ENCODE assay signal across 26 cellular contexts in the genomic region with DNA sequence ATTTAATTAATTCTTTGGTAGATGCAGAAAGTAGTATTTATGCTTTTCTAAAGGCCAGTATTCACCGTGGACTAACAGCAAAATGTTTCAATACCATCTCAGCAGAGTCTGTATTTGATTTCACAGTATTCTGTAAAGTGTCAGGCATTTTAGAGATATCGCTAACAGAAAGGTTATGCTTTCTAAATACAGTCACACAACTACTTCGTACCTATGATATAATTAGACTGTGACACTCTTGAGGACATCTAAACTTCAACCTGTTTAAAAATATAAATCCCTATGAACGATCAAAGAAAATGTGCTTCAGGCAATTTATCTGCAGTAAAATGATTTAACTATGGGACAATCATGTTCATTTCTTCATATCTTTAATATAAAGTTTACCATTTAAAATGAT. TPM values are rescaled to one million over a fixed set of nuclear protein-coding genes. Genes with fewer than 3 reads are reported as not detected.
DNase-seq lines count a peak whose midpoint lies in the region; ATAC-seq and TF ChIP-seq lines count a peak whose summit lies in the region.
"Had no signal": no experiment of that assay in that cellular context is flagged by ENCODE, and none has a peak within 500 bp of the region (broad histone marks: within the 10 kb centered on the region; RNA-seq: fewer than 3 reads in every experiment).

No MANE protein-coding gene starts in this region.

- no peaks in the 10 kb centered on the region for H3K9me3 ChIP-seq in heart left ventricle
- H3K9me3 ChIP-seq in endodermal cell (ENCODE audit: control insufficient read depth, low read length) = no peaks in the 10 kb centered on the region
- H3K9me3 ChIP-seq in tibial artery = no peaks in the 10 kb centered on the region
- H3K9me3 ChIP-seq in hepatocyte (ENCODE audit: low read depth) = no peaks in the 10 kb centered on the region

- H3K27me3 Mint-ChIP-seq in activated CD4-positive, alpha-beta T cell treated with anti-CD3 and anti-CD28 coated beads, Interleukin-2, amount 10 ng/mL, durations not matched to agents 24 days and 14 days = no peaks in the 10 kb centered on the region
- H3K27me3 Mint-ChIP-seq in endodermal cell (ENCODE audit: insufficient read depth) = no peaks in the 10 kb centered on the region
- H3K27me3 Mint-ChIP-seq: B cell; CD8-positive, alpha-beta memory T cell; IgD-negative memory B cell had no signal

- no peaks in the 10 kb centered on the region for H3K9me2 ChIP-seq in hepatocyte (replicated peaks; ENCODE audit: insufficient read depth)

- H3K4me1 ChIP-seq in heart left ventricle = peaks cover 0 to 55% (median 5%) of the 10 kb centered on the region in 12 donors
- H3K4me1 ChIP-seq in endodermal cell (ENCODE audit: control insufficient read depth, insufficient read depth, low read length) = peaks cover 9% of the 10 kb centered on the region
- H3K4me1 ChIP-seq in tibial artery = peaks cover 0 to 72% (median 16%) of the 10 kb centered on the region in 4 donors
- H3K4me1 ChIP-seq in hepatocyte (ENCODE audit: insufficient read depth) = no peaks in the 10 kb centered on the region

- H3K27ac ChIP-seq in heart left ventricle (peak overlapping the region in 4 of 12 donors; percentile 2 to 65 (median 13)), endodermal cell (ENCODE audit: low read depth, low read length) (no peak overlapping the region), tibial artery (peak overlapping the region; percentile 71 to 76), hepatocyte (no peak overlapping the region)
- H3K27ac ChIP-seq: 22Rv1, KMS-11 had no signal

- peak overlapping the region; percentile 31 for H3K27ac Mint-ChIP-seq in activated CD4-positive, alpha-beta T cell treated with anti-CD3 and anti-CD28 coated beads, Interleukin-2, amount 10 ng/mL, durations not matched to agents 24 days and 14 days
- no peak overlapping the region for H3K27ac Mint-ChIP-seq in endodermal cell
- H3K27ac Mint-ChIP-seq: B cell, IgD-negative memory B cell had no signal

- H3K4me3 Mint-ChIP-seq in activated CD4-positive, alpha-beta T cell treated with anti-CD3 and anti-CD28 coated beads, Interleukin-2, amount 10 ng/mL, durations not matched to agents 24 days and 14 days = no peak overlapping the region
- no peak overlapping the region for H3K4me3 Mint-ChIP-seq in endodermal cell
- H3K4me3 Mint-ChIP-seq: B cell; CD8-positive, alpha-beta memory T cell; IgD-negative memory B cell had no signal

- H3K4me3 ChIP-seq in heart left ventricle (no peak overlapping the region), endodermal cell (ENCODE audit: low read length) (peak overlapping the region; percentile 6), tibial artery (no peak overlapping the region), hepatocyte (no peak overlapping the region)
- H3K4me3 ChIP-seq: GM12878 had no signal

- intact Hi-C loops in activated CD4-positive, alpha-beta T cell treated with anti-CD3 and anti-CD28 coated beads, Interleukin-2, amount 10 ng/mL, durations not matched to agents 24 days and 14 days (cut with micrococcal nuclease) = no loop called here
- intact Hi-C loops in heart left ventricle (cut with DNase I) = loop anchor here in 1 of 10 donors (5.0 kb wide), 1 partner anchor 39 kb away; no protein-coding TSS in a partner anchor
- intact Hi-C loops in Right ventricle myocardium inferior (cut with DNase I) = no loop called here
- intact Hi-C loops in tibial artery (cut with DNase I; ENCODE audit: low total_unique reads) = no loop called here

- no peaks in the 10 kb centered on the region for H3K27me3 ChIP-seq in heart left ventricle
- H3K27me3 ChIP-seq in endodermal cell (ENCODE audit: control insufficient read depth, insufficient read depth, low read length, poor library complexity, severe bottlenecking) = no peaks in the 10 kb centered on the region
- H3K27me3 ChIP-seq in tibial artery = no peaks in the 10 kb centered on the region
- no peaks in the 10 kb centered on the region for H3K27me3 ChIP-seq in hepatocyte

- H3K4me2 ChIP-seq in hepatocyte = no peak overlapping the region
- H3K4me2 ChIP-seq: KMS-11 had no signal

- TF ChIP-seq CTCF in heart left ventricle (IDR thresholded peaks at IDR 0.05) (no peak), endodermal cell (conservative IDR thresholded peaks at IDR 0.05) (no peak), tibial artery (IDR thresholded peaks at IDR 0.05) (no peak), hepatocyte (IDR thresholded peaks at IDR 0.05; ENCODE audit: poor library complexity) (no peak)

- 59 to 77% (median 65%) methylated on average over 4 of the region's 4 CpGs for WGBS in heart left ventricle, 4 donors
- WGBS in endodermal cell (ENCODE audit: insufficient coverage in 1 of 2, insufficient read length in 1 of 2), 2 experiments = 97 to 100% methylated on average over 2 to 4 of the region's 4 CpGs
- WGBS in hepatocyte (ENCODE audit: low lambda C conversion rate, missing lambda C conversion rate) = 89% methylated on average over 4 of the region's 4 CpGs

- peak; percentile 42 to 80 (median 63) for ATAC-seq in heart left ventricle
- no peak for ATAC-seq in Right ventricle myocardium inferior
- ATAC-seq: GM12878 had no signal

- DNase-seq in activated CD4-positive, alpha-beta T cell treated with anti-CD3 and anti-CD28 coated beads, Interleukin-2, amount 10 ng/mL, durations not matched to agents 24 days and 14 days = no peak
- DNase-seq in activated CD4-positive, alpha-beta T cell treated with anti-CD3 and anti-CD28 coated beads, Interleukin-2, amount 50 U/mL, for 48 hours = no peak
- DNase-seq in heart left ventricle (no peak), Right ventricle myocardium inferior (ENCODE audit: missing footprints) (no peak), endodermal cell (no peak), tibial artery (no peak), hepatocyte (ENCODE audit: low spot score) (no peak)
- no peak for DNase-seq in NK-92 treated with Interleukin-12 subunit alpha and Interleukin-12 subunit beta, amount 100 ng/mL, for 24 hours (lab: John Stamatoyannopoulos, UW)
- DNase-seq: CD8-positive, alpha-beta memory T cell; DMS 273 treated with DMSO at 0.1 percent for 48 hours; DMS79; EL; GDM1; MM.1S; NCI-H1694; NCI-H2029 treated with DMSO at 0.1 percent for 48 hours; NCI-H446 treated with DMSO at 0.1 percent for 48 hours; NCI-H526; NCI-H82; RPMI8226; SIG-M5 had no signal

- peaks cover 51% of the 10 kb centered on the region for H3K4me1 Mint-ChIP-seq in activated CD4-positive, alpha-beta T cell treated with anti-CD3 and anti-CD28 coated beads, Interleukin-2, amount 10 ng/mL, durations not matched to agents 24 days and 14 days
- peaks cover 33% of the 10 kb centered on the region for H3K4me1 Mint-ChIP-seq in endodermal cell

- TF ChIP-seq POLR2A in heart left ventricle (IDR thresholded peaks at IDR 0.05) = no peak

- H3K36me3 ChIP-seq in heart left ventricle = no peaks in the 10 kb centered on the region
- no peaks in the 10 kb centered on the region for H3K36me3 ChIP-seq in endodermal cell (ENCODE audit: control insufficient read depth, insufficient read depth, low read length)
- no peaks in the 10 kb centered on the region for H3K36me3 ChIP-seq in tibial artery
- H3K36me3 ChIP-seq in hepatocyte (replicated peaks; ENCODE audit: insufficient read depth, low read depth) = no peaks in the 10 kb centered on the region

- no peak overlapping the region for H2AFZ ChIP-seq in hepatocyte

- H3K36me3 Mint-ChIP-seq in activated CD4-positive, alpha-beta T cell treated with anti-CD3 and anti-CD28 coated beads, Interleukin-2, amount 10 ng/mL, durations not matched to agents 24 days and 14 days (ENCODE audit: low read depth) = peaks cover 5% of the 10 kb centered on the region
- H3K36me3 Mint-ChIP-seq in endodermal cell (ENCODE audit: low read depth) = no peaks in the 10 kb centered on the region
- H3K36me3 Mint-ChIP-seq: CD8-positive, alpha-beta memory T cell; IgD-negative memory B cell had no signal

- H3K79me2 ChIP-seq in hepatocyte = no peaks in the 10 kb centered on the region

- H3K9ac ChIP-seq in endodermal cell (ENCODE audit: extremely low read depth, low read length, poor library complexity, severe bottlenecking) = no peak overlapping the region
- H3K9ac ChIP-seq: KMS-11 had no signal

- no peaks in the 10 kb centered on the region for H3K9me3 Mint-ChIP-seq in activated CD4-positive, alpha-beta T cell treated with anti-CD3 and anti-CD28 coated beads, Interleukin-2, amount 10 ng/mL, durations not matched to agents 24 days and 14 days
- peaks cover 4% of the 10 kb centered on the region for H3K9me3 Mint-ChIP-seq in endodermal cell
- H3K9me3 Mint-ChIP-seq: CD8-positive, alpha-beta memory T cell; IgD-negative memory B cell had no signal

- H4K20me1 ChIP-seq in hepatocyte (ENCODE audit: insufficient read depth, poor library complexity, severe bottlenecking) = no peaks in the 10 kb centered on the region

RNA-seq across cellular contexts. Expression of a gene that starts 41.7 kb away (rescaled TPM):
- total RNA-seq in activated CD4-positive, alpha-beta T cell treated with anti-CD3 and anti-CD28 coated beads, Interleukin-2, amount 10 ng/mL, durations not matched to agents 24 days and 14 days = 29.3 and 29.9 TPM in 2 replicates
- total RNA-seq in heart left ventricle = 10 to 100 TPM; 17.0 to 62.9 (median 33.3) TPM
- polyA plus RNA-seq in heart left ventricle = 1 to 10 TPM; 4.3 to 6.2 TPM
- total RNA-seq in Right ventricle myocardium inferior = 17.6 TPM
- total RNA-seq in endodermal cell = 10 to 100 TPM; 10.4 to 12.3 TPM
- polyA plus RNA-seq in endodermal cell (2013, experiment 1 of 2) = 4.2 TPM
- 3.6 TPM for polyA plus RNA-seq in endodermal cell (2013, experiment 2 of 2)
- 17.1 and 20.8 TPM in 2 replicates for total RNA-seq in hepatocyte
- 11.8 and 14.3 TPM in 2 replicates for polyA plus RNA-seq in hepatocyte

Comparison
In these comparisons a context has a peak if more than half of its experiments do, and no peak if none do; other contexts are left out.
1. H3K27ac ChIP-seq: peak in tibial artery (2 of 2); none in endodermal cell (single experiment) and hepatocyte (single experiment).